In genomic region chr6:159973951-159974350, GRCh38 we compare ENCODE assay signal across 8 cellular contexts. TPM values are rescaled to one million over a fixed set of nuclear protein-coding genes. Genes with fewer than 3 reads are reported as not detected.
DNase-seq lines count a peak whose midpoint lies in the region; TF ChIP-seq lines count a peak whose summit lies in the region.

No MANE protein-coding gene starts in this region.

- H3K4me3 ChIP-seq in HEK293 (ENCODE audit: low read depth, low read length) (no peak overlapping the region), cardiac fibroblast (replicated peaks in 1 of 2; ENCODE audit: low read depth in 2 of 2, low read length in 2 of 2) (no peak overlapping the region), skeletal muscle satellite cell (ENCODE audit: low read length) (no peak overlapping the region)

- POLR2A ChIA-PET in HEK293 (lab: Yijun Ruan, JAX) = no interaction called here

- no peaks in the 10 kb centered on the region for H3K27me3 ChIP-seq in skeletal muscle satellite cell (ENCODE audit: control insufficient read depth, insufficient read depth, low read length)

- CTCF ChIA-PET in HEK293 (lab: Yijun Ruan, JAX) = interaction anchor here (0.6 kb wide), 1 partner anchor 973 kb away, joined by 3 read pairs; no protein-coding TSS in a partner anchor

- TF ChIP-seq CTCF in HEK293 (tag by site-specific recombination; IDR thresholded peaks at IDR 0.05) = no peak
- TF ChIP-seq CTCF in cardiac fibroblast (IDR thresholded peaks at IDR 0.05; ENCODE audit: low read depth, low read length) = no peak
- TF ChIP-seq CTCF in GM13976 (IDR thresholded peaks at IDR 0.05; ENCODE audit: borderline replicate concordance, control extremely low read depth, extremely low read depth, insufficient read depth, missing control alignments) = no peak

- no peaks in the 10 kb centered on the region for H3K36me3 ChIP-seq in HEK293 (ENCODE audit: control insufficient read depth in 2 of 2, insufficient read depth in 1 of 2, low read length in 2 of 2)
- H3K36me3 ChIP-seq in skeletal muscle satellite cell (ENCODE audit: insufficient read depth, low read length) = no peaks in the 10 kb centered on the region

- H3K27ac ChIP-seq in HEK293 (ENCODE audit: extremely low read depth, low read depth, low read length) = no peak overlapping the region

- H3K4me1 ChIP-seq in HEK293 (ENCODE audit: control insufficient read depth, insufficient read depth, low read length) = peaks cover 13% of the 10 kb centered on the region
- H3K4me1 ChIP-seq in skeletal muscle satellite cell (ENCODE audit: control insufficient read depth, insufficient read depth, low read length) = peaks cover 61% of the 10 kb centered on the region

- H3K4me2 ChIP-seq in skeletal muscle satellite cell (ENCODE audit: low read length) = peak overlapping the region; percentile 22

- H3K9me3 ChIP-seq in HEK293 (ENCODE audit: control insufficient read depth, insufficient read depth, low read depth, low read length) (no peaks in the 10 kb centered on the region), skeletal muscle satellite cell (replicated peaks; ENCODE audit: low read length) (no peaks in the 10 kb centered on the region)

- DNase-seq in NCI-H187 treated with DMSO at 0.1 percent for 48 hours (lab: John Stamatoyannopoulos, UW) = peak; percentile 49
- no peak for DNase-seq in NCI-H187 (lab: John Stamatoyannopoulos, UW)
- peak; percentile 21 for DNase-seq in NAMALWA (ENCODE audit: low spot score)
- DNase-seq in cardiac fibroblast (ENCODE audit: low read depth in 2 of 2) = peak; percentile 65 to 79
- DNase-seq in GM13976 (ENCODE audit: low spot score) = no peak
- DNase-seq in HPDE6-E6E7 (ENCODE audit: extremely low spot score) = no peak

- in situ Hi-C loops in GM13976 (cut with MboI; ENCODE audit: low sequenced_read_pairs, unreplicated experiment) = no loop called here

- H3K9ac ChIP-seq in skeletal muscle satellite cell (ENCODE audit: low read depth, low read length) = no peak overlapping the region

TF ChIP-seq in HEK293, 187 proteins besides CTCF, POLR2A, EP300 and RAD21 (continues in another document):
- TF ChIP-seq ZNF280D (tag by site-specific recombination; IDR thresholded peaks at IDR 0.05) = no peak
- TF ChIP-seq BCL11B (tag by site-specific recombination; IDR thresholded peaks at IDR 0.05; ENCODE audit: low read depth) = no peak
- no peak for TF ChIP-seq ZNF626 (tag by site-specific recombination; IDR thresholded peaks at IDR 0.05)
- TF ChIP-seq ZFP69B (tag by site-specific recombination; IDR thresholded peaks at IDR 0.05) = peak; percentile 54; the same call in 1 of the 2 replicates
- 0 out of 2 replicates have a peak, but pooled peaks have one; percentile 47 for TF ChIP-seq INSM2 (tag by site-specific recombination; IDR thresholded peaks at IDR 0.05)
- no peak for TF ChIP-seq ZNF843 (tag by site-specific recombination; IDR thresholded peaks at IDR 0.05)
- 0 out of 2 replicates have a peak, but pooled peaks have one; percentile 41 for TF ChIP-seq PRDM1 (tag by site-specific recombination; IDR thresholded peaks at IDR 0.05)
- TF ChIP-seq ZBTB20 (tag by site-specific recombination; IDR thresholded peaks at IDR 0.05) = 0 out of 2 replicates have a peak, but pooled peaks have one; percentile 28
- peak; percentile 50; the same call in 1 of the 2 replicates for TF ChIP-seq ZEB2 (tag by site-specific recombination; IDR thresholded peaks at IDR 0.05)
- no peak for TF ChIP-seq ZNF48 (tag by site-specific recombination; IDR thresholded peaks at IDR 0.05)
- TF ChIP-seq ZNF629 (tag by site-specific recombination; IDR thresholded peaks at IDR 0.05) = peak; percentile 60
- TF ChIP-seq ZNF223 (tag by site-specific recombination; IDR thresholded peaks at IDR 0.05) = no peak
- no peak for TF ChIP-seq ZNF2 (tag by site-specific recombination; IDR thresholded peaks at IDR 0.05)
- no peak for TF ChIP-seq ZNF184 (tag by site-specific recombination; IDR thresholded peaks at IDR 0.05)
- peak; percentile 40; the same call in 1 of the 2 replicates for TF ChIP-seq ZBTB17 (tag by site-specific recombination; IDR thresholded peaks at IDR 0.05)
- TF ChIP-seq ZNF600 (tag by site-specific recombination; IDR thresholded peaks at IDR 0.05) = peak; percentile 25; the same call in 1 of the 2 replicates
- no peak for TF ChIP-seq ZNF658 (tag by site-specific recombination; IDR thresholded peaks at IDR 0.05)
- TF ChIP-seq ZNF664 (tag by site-specific recombination; IDR thresholded peaks at IDR 0.05) = no peak
- 0 out of 2 replicates have a peak, but pooled peaks have one; percentile 18 for TF ChIP-seq ZNF24 (tag by site-specific recombination; IDR thresholded peaks at IDR 0.05)
- TF ChIP-seq ZNF624 (tag by site-specific recombination; IDR thresholded peaks at IDR 0.05) = no peak
- peak; percentile 28; the same call in 1 of the 2 replicates for TF ChIP-seq SP7 (tag by site-specific recombination; IDR thresholded peaks at IDR 0.05)
- TF ChIP-seq TSHZ1 (tag by site-specific recombination; IDR thresholded peaks at IDR 0.05; ENCODE audit: borderline replicate concordance) = 0 out of 2 replicates have a peak, but pooled peaks have one; percentile 30
- TF ChIP-seq ZNF10 (tag by site-specific recombination; IDR thresholded peaks at IDR 0.05) = no peak

RNA-seq across cellular contexts. Expression of gene IGF2R, which starts 5.1 kb away (rescaled TPM):
- total RNA-seq in skeletal muscle satellite cell (2012; rRNA removed) = 86.5 and 116 TPM in 2 replicates

Comparison
In these comparisons a context has a peak if more than half of its experiments do, and no peak if none do; other contexts are left out.
1. DNase-seq: peak in NCI-H187 treated with DMSO at 0.1 percent for 48 hours (single experiment), NAMALWA (single experiment) and cardiac fibroblast (2 of 2); none in NCI-H187 (0 of 2), GM13976 (single experiment) and HPDE6-E6E7 (single experiment).